In the genomic region with DNA sequence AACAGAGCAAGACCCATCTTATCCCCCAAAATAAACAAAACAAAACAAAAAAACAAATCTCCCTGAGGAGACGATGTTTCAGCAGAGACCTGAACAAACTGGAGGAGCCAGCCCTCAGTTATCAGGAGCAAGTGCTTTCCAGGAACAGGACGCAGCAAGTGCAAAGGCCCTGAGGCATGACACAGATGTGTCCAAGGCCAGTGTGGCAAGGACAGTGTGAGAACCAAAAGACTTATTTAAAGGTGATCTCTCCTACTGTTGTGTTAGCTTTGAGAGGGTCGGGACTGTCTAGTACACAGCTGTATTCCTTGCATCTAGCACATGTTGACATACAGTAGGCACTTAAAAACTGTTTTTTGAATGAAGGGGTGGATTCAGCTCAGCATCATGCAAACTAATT, we compare ENCODE assay signal across 31 cellular contexts. TPM values are rescaled to one million over a fixed set of nuclear protein-coding genes. Genes with fewer than 3 reads are reported as not detected.
"Had no signal": no experiment of that assay in that cellular context is flagged by ENCODE, and none has a peak within 500 bp of the region (broad histone marks: within the 10 kb centered on the region; RNA-seq: fewer than 3 reads in every experiment).

No MANE protein-coding gene starts in this region.

- DNase-seq: activated B cell treated with CpG ODN at 0.5 μM for 24 hours; activated CD4-positive, alpha-beta memory T cell treated with anti-CD3 and anti-CD28 coated beads for 36 hours; activated CD4-positive, alpha-beta T cell treated with anti-CD3 and anti-CD28 coated beads for 4 hours; activated CD4-positive, alpha-beta T cell treated with anti-CD3 and anti-CD28 coated beads, Interleukin-2, amount 10 ng/mL, durations not matched to agents 24 days and 14 days; activated CD4-positive, alpha-beta T cell treated with anti-CD3 and anti-CD28 coated beads, Interleukin-2, amount 50 U/mL, for 1 hour; activated CD4-positive, alpha-beta T cell treated with anti-CD3 and anti-CD28 coated beads, Interleukin-2, amount 50 U/mL, for 4 hours; activated CD4-positive, CD25-positive, alpha-beta regulatory T cell treated with anti-CD3 and anti-CD28 coated beads, Interleukin-2, amount 50 U/mL, for 72 hours; activated CD8-positive, alpha-beta memory T cell treated with anti-CD3 and anti-CD28 coated beads, Interleukin-2, amount 50 U/mL, for 4 hours; activated CD8-positive, alpha-beta T cell treated with anti-CD3 and anti-CD28 coated beads for 36 hours; activated effector memory CD4-positive, alpha-beta T cell treated with anti-CD3 and anti-CD28 coated beads, Interleukin-2, amount 50 U/mL, for 16 hours; activated gamma-delta T cell treated with Interleukin-2 at 50 U/mL for 16 hours; activated naive CD4-positive, alpha-beta T cell; activated naive CD4-positive, alpha-beta T cell treated with anti-CD3 and anti-CD28 coated beads for 36 hours; activated naive CD4-positive, alpha-beta T cell treated with anti-CD3 and anti-CD28 coated beads, Interleukin-2, amount 50 U/mL, for 16 hours; activated naive CD8-positive, alpha-beta T cell treated with anti-CD3 and anti-CD28 coated beads for 36 hours; activated T-cell treated with anti-CD3 and anti-CD28 coated beads for 4 hours; activated T-cell treated with anti-CD3 and anti-CD28 coated beads, Interleukin-2, amount 50 U/mL, for 1 hour; activated T-cell treated with anti-CD3 and anti-CD28 coated beads, Interleukin-2, amount 50 U/mL, for 4 hours; activated T-cell treated with anti-CD3 and anti-CD28 coated beads, Interleukin-2, amount 50 U/mL, for 72 hours; adrenal gland; amygdala; anterior cingulate cortex; caudate nucleus; SW 1271; T-helper 1 cell; T-helper 2 cell; T-helper 9 cell had no signal

- H3K4me1 ChIP-seq: adrenal gland, ascending aorta had no signal

- H3K27ac ChIP-seq: adrenal gland, ascending aorta, cardiac muscle cell, VCaP had no signal

- H3K27me3 ChIP-seq: ascending aorta had no signal

- H3K36me3 ChIP-seq: adrenal gland, ascending aorta, cardiac muscle cell had no signal

- H3K9me3 ChIP-seq: adrenal gland, ascending aorta had no signal

- H3K4me3 ChIP-seq: adrenal gland, ascending aorta, cardiac muscle cell had no signal

RNA-seq across cellular contexts. Expression of a gene that starts 48.0 kb away (rescaled TPM):
- total RNA-seq: bronchial epithelial cell, cardiac muscle cell had no signal
